In genomic region chr16:4474192-4474961, GRCh38 we compare ENCODE assay signal across 1 cellular context.
TF ChIP-seq lines count a peak whose summit lies in the region.

Gene NMRAL1, minus strand, starts transcription at chr16:4474625. Its CDS starts 493 bp downstream, at chr16:4474132.

TF ChIP-seq in HepG2, 621 proteins besides CTCF, POLR2A, EP300 and RAD21 (continued from another document and continues in another):
- TF ChIP-seq, protein P1, sequence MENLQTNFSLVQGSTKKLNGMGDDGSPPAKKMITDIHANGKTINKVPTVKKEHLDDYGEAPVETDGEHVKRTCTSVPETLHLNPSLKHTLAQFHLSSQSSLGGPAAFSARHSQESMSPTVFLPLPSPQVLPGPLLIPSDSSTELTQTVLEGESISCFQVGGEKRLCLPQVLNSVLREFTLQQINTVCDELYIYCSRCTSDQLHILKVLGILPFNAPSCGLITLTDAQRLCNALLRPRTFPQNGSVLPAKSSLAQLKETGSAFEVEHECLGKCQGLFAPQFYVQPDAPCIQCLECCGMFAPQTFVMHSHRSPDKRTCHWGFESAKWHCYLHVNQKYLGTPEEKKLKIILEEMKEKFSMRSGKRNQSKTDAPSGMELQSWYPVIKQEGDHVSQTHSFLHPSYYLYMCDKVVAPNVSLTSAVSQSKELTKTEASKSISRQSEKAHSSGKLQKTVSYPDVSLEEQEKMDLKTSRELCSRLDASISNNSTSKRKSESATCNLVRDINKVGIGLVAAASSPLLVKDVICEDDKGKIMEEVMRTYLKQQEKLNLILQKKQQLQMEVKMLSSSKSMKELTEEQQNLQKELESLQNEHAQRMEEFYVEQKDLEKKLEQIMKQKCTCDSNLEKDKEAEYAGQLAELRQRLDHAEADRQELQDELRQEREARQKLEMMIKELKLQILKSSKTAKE (CRISPR knock-in tag; IDR thresholded peaks at IDR 0.05; ENCODE audit: borderline replicate concordance): no peak
- no peak for TF ChIP-seq ZNF180 (CRISPR knock-in tag; IDR thresholded peaks at IDR 0.05; ENCODE audit: borderline replicate concordance, low read depth)
- TF ChIP-seq, protein P2, sequence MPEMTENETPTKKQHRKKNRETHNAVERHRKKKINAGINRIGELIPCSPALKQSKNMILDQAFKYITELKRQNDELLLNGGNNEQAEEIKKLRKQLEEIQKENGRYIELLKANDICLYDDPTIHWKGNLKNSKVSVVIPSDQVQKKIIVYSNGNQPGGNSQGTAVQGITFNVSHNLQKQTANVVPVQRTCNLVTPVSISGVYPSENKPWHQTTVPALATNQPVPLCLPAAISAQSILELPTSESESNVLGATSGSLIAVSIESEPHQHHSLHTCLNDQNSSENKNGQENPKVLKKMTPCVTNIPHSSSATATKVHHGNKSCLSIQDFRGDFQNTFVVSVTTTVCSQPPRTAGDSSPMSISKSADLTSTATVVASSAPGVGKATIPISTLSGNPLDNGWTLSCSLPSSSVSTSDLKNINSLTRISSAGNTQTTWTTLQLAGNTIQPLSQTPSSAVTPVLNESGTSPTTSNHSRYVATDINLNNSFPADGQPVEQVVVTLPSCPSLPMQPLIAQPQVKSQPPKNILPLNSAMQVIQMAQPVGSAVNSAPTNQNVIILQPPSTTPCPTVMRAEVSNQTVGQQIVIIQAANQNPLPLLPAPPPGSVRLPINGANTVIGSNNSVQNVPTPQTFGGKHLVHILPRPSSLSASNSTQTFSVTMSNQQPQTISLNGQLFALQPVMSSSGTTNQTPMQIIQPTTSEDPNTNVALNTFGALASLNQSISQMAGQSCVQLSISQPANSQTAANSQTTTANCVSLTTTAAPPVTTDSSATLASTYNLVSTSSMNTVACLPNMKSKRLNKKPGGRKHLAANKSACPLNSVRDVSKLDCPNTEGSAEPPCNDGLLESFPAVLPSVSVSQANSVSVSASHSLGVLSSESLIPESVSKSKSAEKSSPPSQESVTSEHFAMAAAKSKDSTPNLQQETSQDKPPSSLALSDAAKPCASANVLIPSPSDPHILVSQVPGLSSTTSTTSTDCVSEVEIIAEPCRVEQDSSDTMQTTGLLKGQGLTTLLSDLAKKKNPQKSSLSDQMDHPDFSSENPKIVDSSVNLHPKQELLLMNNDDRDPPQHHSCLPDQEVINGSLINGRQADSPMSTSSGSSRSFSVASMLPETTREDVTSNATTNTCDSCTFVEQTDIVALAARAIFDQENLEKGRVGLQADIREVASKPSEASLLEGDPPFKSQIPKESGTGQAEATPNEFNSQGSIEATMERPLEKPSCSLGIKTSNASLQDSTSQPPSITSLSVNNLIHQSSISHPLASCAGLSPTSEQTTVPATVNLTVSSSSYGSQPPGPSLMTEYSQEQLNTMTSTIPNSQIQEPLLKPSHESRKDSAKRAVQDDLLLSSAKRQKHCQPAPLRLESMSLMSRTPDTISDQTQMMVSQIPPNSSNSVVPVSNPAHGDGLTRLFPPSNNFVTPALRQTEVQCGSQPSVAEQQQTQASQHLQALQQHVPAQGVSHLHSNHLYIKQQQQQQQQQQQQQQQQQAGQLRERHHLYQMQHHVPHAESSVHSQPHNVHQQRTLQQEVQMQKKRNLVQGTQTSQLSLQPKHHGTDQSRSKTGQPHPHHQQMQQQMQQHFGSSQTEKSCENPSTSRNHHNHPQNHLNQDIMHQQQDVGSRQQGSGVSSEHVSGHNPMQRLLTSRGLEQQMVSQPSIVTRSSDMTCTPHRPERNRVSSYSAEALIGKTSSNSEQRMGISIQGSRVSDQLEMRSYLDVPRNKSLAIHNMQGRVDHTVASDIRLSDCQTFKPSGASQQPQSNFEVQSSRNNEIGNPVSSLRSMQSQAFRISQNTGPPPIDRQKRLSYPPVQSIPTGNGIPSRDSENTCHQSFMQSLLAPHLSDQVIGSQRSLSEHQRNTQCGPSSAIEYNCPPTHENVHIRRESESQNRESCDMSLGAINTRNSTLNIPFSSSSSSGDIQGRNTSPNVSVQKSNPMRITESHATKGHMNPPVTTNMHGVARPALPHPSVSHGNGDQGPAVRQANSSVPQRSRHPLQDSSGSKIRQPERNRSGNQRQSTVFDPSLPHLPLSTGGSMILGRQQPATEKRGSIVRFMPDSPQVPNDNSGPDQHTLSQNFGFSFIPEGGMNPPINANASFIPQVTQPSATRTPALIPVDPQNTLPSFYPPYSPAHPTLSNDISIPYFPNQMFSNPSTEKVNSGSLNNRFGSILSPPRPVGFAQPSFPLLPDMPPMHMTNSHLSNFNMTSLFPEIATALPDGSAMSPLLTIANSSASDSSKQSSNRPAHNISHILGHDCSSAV (CRISPR knock-in tag; IDR thresholded peaks at IDR 0.05; ENCODE audit: borderline replicate concordance): no peak
- TF ChIP-seq SOX6 (IDR thresholded peaks at IDR 0.05): no peak
- TF ChIP-seq SOX6 (CRISPR knock-in tag; IDR thresholded peaks at IDR 0.05): no peak
- TF ChIP-seq, protein P3, sequence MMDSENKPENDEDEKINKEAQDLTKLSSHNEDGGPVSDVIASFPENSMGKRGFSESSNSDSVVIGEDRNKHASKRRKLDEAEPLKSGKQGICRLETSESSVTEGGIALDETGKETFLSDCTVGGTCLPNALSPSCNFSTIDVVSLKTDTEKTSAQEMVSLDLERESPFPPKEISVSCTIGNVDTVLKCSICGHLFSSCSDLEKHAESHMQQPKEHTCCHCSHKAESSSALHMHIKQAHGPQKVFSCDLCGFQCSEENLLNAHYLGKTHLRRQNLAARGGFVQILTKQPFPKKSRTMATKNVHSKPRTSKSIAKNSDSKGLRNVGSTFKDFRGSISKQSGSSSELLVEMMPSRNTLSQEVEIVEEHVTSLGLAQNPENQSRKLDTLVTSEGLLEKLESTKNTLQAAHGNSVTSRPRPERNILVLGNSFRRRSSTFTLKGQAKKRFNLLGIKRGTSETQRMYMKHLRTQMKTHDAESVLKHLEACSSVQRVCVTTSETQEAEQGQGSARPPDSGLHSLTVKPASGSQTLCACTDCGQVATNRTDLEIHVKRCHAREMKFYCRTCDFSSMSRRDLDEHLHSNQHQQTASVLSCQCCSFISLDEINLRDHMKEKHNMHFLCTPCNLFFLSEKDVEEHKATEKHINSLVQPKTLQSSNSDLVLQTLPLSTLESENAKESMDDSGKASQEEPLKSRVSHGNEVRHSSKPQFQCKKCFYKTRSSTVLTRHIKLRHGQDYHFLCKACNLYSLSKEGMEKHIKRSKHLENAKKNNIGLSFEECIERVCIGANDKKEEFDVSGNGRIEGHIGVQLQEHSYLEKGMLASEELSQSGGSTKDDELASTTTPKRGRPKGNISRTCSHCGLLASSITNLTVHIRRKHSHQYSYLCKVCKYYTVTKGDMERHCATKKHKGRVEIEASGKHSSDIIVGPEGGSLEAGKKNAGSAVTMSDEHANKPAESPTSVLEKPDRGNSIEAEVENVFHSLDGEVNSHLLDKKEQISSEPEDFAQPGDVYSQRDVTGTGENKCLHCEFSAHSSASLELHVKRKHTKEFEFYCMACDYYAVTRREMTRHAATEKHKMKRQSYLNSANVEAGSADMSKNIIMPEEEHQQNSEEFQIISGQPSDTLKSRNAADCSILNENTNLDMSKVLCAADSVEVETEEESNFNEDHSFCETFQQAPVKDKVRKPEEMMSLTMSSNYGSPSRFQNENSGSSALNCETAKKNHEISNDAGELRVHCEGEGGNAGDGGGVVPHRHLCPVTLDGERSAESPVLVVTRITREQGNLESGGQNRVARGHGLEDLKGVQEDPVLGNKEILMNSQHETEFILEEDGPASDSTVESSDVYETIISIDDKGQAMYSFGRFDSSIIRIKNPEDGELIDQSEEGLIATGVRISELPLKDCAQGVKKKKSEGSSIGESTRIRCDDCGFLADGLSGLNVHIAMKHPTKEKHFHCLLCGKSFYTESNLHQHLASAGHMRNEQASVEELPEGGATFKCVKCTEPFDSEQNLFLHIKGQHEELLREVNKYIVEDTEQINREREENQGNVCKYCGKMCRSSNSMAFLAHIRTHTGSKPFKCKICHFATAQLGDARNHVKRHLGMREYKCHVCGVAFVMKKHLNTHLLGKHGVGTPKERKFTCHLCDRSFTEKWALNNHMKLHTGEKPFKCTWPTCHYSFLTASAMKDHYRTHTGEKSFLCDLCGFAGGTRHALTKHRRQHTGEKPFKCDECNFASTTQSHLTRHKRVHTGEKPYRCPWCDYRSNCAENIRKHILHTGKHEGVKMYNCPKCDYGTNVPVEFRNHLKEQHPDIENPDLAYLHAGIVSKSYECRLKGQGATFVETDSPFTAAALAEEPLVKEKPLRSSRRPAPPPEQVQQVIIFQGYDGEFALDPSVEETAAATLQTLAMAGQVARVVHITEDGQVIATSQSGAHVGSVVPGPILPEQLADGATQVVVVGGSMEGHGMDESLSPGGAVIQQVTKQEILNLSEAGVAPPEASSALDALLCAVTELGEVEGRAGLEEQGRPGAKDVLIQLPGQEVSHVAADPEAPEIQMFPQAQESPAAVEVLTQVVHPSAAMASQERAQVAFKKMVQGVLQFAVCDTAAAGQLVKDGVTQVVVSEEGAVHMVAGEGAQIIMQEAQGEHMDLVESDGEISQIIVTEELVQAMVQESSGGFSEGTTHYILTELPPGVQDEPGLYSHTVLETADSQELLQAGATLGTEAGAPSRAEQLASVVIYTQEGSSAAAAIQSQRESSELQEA (CRISPR knock-in tag; IDR thresholded peaks at IDR 0.05; ENCODE audit: not compliant biosample characterization): no peak
- no peak for TF ChIP-seq HOXA9 (CRISPR knock-in tag; IDR thresholded peaks at IDR 0.05; ENCODE audit: borderline replicate concordance)
- peak; percentile 6; the same call in 1 of the 2 replicates for TF ChIP-seq STAG1 (CRISPR knock-in tag; IDR thresholded peaks at IDR 0.05)
- TF ChIP-seq, protein P4, sequence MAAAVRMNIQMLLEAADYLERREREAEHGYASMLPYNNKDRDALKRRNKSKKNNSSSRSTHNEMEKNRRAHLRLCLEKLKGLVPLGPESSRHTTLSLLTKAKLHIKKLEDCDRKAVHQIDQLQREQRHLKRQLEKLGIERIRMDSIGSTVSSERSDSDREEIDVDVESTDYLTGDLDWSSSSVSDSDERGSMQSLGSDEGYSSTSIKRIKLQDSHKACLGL (CRISPR knock-in tag; IDR thresholded peaks at IDR 0.05): no peak
- peak; percentile 46; the same call in 1 of the 2 replicates for TF ChIP-seq MED1 (CRISPR knock-in tag; IDR thresholded peaks at IDR 0.05)
- TF ChIP-seq EZH2 (conservative IDR thresholded peaks at IDR 0.05; ENCODE audit: low read depth, low read length): no peak
- no peak for TF ChIP-seq ZC3H4 (CRISPR knock-in tag; IDR thresholded peaks at IDR 0.05; ENCODE audit: borderline replicate concordance)
- TF ChIP-seq IRF9 (CRISPR knock-in tag; IDR thresholded peaks at IDR 0.05; ENCODE audit: borderline replicate concordance): no peak
- no peak for TF ChIP-seq HNF4G (IDR thresholded peaks at IDR 0.05; ENCODE audit: borderline replicate concordance, low read depth, low read length)
- TF ChIP-seq HNF4G (CRISPR knock-in tag; IDR thresholded peaks at IDR 0.05; ENCODE audit: borderline replicate concordance, low read depth): no peak
- TF ChIP-seq U2AF1 (optimal IDR thresholded peaks at IDR 0.05; ENCODE audit: low read depth, low read length): no peak
- TF ChIP-seq MTA3 (CRISPR knock-in tag; IDR thresholded peaks at IDR 0.05): no peak
- TF ChIP-seq ZSCAN30 (CRISPR knock-in tag; IDR thresholded peaks at IDR 0.05): 0 out of 2 replicates have a peak, but pooled peaks have one; percentile 54
- TF ChIP-seq TARDBP (CRISPR knock-in tag; IDR thresholded peaks at IDR 0.05): peak; percentile 63; the same call in 1 of the 2 replicates
- TF ChIP-seq ZNF296 (CRISPR knock-in tag; conservative IDR thresholded peaks at IDR 0.05): no peak
- no peak for TF ChIP-seq SRSF1 (optimal IDR thresholded peaks at IDR 0.05; ENCODE audit: low read depth, low read length)
- TF ChIP-seq NFE2 (CRISPR knock-in tag; IDR thresholded peaks at IDR 0.05): no peak
- TF ChIP-seq, protein P5, sequence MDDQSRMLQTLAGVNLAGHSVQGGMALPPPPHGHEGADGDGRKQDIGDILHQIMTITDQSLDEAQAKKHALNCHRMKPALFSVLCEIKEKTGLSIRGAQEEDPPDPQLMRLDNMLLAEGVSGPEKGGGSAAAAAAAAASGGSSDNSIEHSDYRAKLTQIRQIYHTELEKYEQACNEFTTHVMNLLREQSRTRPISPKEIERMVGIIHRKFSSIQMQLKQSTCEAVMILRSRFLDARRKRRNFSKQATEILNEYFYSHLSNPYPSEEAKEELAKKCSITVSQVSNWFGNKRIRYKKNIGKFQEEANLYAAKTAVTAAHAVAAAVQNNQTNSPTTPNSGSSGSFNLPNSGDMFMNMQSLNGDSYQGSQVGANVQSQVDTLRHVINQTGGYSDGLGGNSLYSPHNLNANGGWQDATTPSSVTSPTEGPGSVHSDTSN (CRISPR knock-in tag; IDR thresholded peaks at IDR 0.05; ENCODE audit: borderline replicate concordance): no peak
- no peak for TF ChIP-seq FOXA1 (IDR thresholded peaks at IDR 0.05)
- TF ChIP-seq FOXA1 (CRISPR knock-in tag; IDR thresholded peaks at IDR 0.05): no peak
- TF ChIP-seq MATR3 (CRISPR knock-in tag; IDR thresholded peaks at IDR 0.05): no peak
- TF ChIP-seq ZNF703 (CRISPR knock-in tag; IDR thresholded peaks at IDR 0.05; ENCODE audit: borderline replicate concordance): no peak
- no peak for TF ChIP-seq ATF5 (CRISPR knock-in tag; IDR thresholded peaks at IDR 0.05; ENCODE audit: low read depth)
- TF ChIP-seq ZNF780A (CRISPR knock-in tag; IDR thresholded peaks at IDR 0.05): no peak
- TF ChIP-seq TP53 (CRISPR knock-in tag; conservative IDR thresholded peaks at IDR 0.05): no peak
- TF ChIP-seq, protein P6, sequence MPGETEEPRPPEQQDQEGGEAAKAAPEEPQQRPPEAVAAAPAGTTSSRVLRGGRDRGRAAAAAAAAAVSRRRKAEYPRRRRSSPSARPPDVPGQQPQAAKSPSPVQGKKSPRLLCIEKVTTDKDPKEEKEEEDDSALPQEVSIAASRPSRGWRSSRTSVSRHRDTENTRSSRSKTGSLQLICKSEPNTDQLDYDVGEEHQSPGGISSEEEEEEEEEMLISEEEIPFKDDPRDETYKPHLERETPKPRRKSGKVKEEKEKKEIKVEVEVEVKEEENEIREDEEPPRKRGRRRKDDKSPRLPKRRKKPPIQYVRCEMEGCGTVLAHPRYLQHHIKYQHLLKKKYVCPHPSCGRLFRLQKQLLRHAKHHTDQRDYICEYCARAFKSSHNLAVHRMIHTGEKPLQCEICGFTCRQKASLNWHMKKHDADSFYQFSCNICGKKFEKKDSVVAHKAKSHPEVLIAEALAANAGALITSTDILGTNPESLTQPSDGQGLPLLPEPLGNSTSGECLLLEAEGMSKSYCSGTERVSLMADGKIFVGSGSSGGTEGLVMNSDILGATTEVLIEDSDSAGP (CRISPR knock-in tag; IDR thresholded peaks at IDR 0.05; ENCODE audit: borderline replicate concordance): no peak; the same call in 1 of the 2 replicates
